ENCODE assay signal across 17 cellular contexts in genomic region chr12:56591961-56592360, GRCh38. TPM values are rescaled to one million over a fixed set of nuclear protein-coding genes. Genes with fewer than 3 reads are reported as not detected.
DNase-seq lines count a peak whose midpoint lies in the region; ATAC-seq and TF ChIP-seq lines count a peak whose summit lies in the region.
"Had no signal": no experiment of that assay in that cellular context is flagged by ENCODE, and none has a peak within 500 bp of the region (broad histone marks: within the 10 kb centered on the region; RNA-seq: fewer than 3 reads in every experiment).

No MANE protein-coding gene starts in this region.

- peak overlapping the region; percentile 70 to 90 (median 81) for H3K27ac ChIP-seq in tibial nerve
- H3K27ac ChIP-seq: tibial artery had no signal

- no peaks in the 10 kb centered on the region for H3K27me3 ChIP-seq in adipocyte (replicated peaks; ENCODE audit: control insufficient read depth, insufficient read depth, low read length)
- H3K27me3 ChIP-seq in tibial nerve = no peaks in the 10 kb centered on the region
- H3K27me3 ChIP-seq: tibial artery had no signal

- TF ChIP-seq EP300 in tibial nerve (IDR thresholded peaks at IDR 0.05) = peak; percentile 20 to 70

- peaks cover 48% of the 10 kb centered on the region for H3K36me3 ChIP-seq in adipocyte (ENCODE audit: control insufficient read depth, insufficient read depth, low read length, severe bottlenecking)
- H3K36me3 ChIP-seq in tibial nerve = peaks cover 0 to 40% (median 8%) of the 10 kb centered on the region in 3 donors

- H3K9ac ChIP-seq in adipocyte (ENCODE audit: low read length) = no peak overlapping the region

- intact Hi-C loops in activated CD4-positive, alpha-beta T cell treated with anti-CD3 and anti-CD28 coated beads for 36 hours (cut with DNase I, micrococcal nuclease) = no loop called here

- no peak for ATAC-seq in activated naive CD8-positive, alpha-beta T cell treated with anti-CD3 and anti-CD28 coated beads, Interleukin-2, amount 50 U/mL, for 24 hours
- no peak for ATAC-seq in activated CD4-positive, alpha-beta T cell treated with anti-CD3 and anti-CD28 coated beads for 36 hours
- no peak for ATAC-seq in HG03442 (IDR thresholded peaks at IDR 0.05; ENCODE audit: unreplicated experiment)
- no peak for ATAC-seq in HG02852 (IDR thresholded peaks at IDR 0.05; ENCODE audit: unreplicated experiment)
- ATAC-seq: left lobe of liver, natural killer cell, right cardiac atrium had no signal

- no peak for DNase-seq in activated naive CD8-positive, alpha-beta T cell treated with anti-CD3 and anti-CD28 coated beads for 36 hours
- DNase-seq in activated naive CD8-positive, alpha-beta T cell treated with anti-CD3 and anti-CD28 coated beads, Interleukin-2, amount 50 U/mL, for 24 hours = no peak
- DNase-seq in adipocyte (ENCODE audit: low read depth) (peak; percentile 48), medulla oblongata (ENCODE audit: extremely low spot score) (peak; percentile 33), tibial nerve (ENCODE audit: low spot score in 2 of 2) (no peak)
- no peak for DNase-seq in activated CD4-positive, alpha-beta T cell treated with anti-CD3 and anti-CD28 coated beads for 36 hours
- DNase-seq: activated CD4-positive, alpha-beta T cell treated with anti-CD3 and anti-CD28 coated beads, Interleukin-2, amount 10 ng/mL, durations not matched to agents 7 days and 5 days; activated T-cell treated with anti-CD3 and anti-CD28 coated beads, Interleukin-2, amount 50 U/mL, for 48 hours; dermis blood vessel endothelial cell; natural killer cell; right cardiac atrium; stimulated activated CD4-positive, alpha-beta T cell treated with anti-CD3 and anti-CD28 coated beads, Interleukin-2, amount 100 ng/mL, for 48 hours; T-helper 9 cell; tibial artery had no signal

- CTCF ChIA-PET in activated CD4-positive, alpha-beta T cell treated with anti-CD3 and anti-CD28 coated beads for 36 hours (lab: Charles Lee) = interaction anchor here (0.9 to 7.1 kb wide), 7 partner anchors 11 to 77 kb away, joined by 3 to 69 read pairs (median 4); no protein-coding TSS in a partner anchor

- H3K4me3 ChIP-seq in adipocyte (ENCODE audit: low read length) (no peak overlapping the region), tibial nerve (no peak overlapping the region)
- H3K4me3 ChIP-seq: tibial artery had no signal

- H3K9me3 ChIP-seq in adipocyte (ENCODE audit: control insufficient read depth, low read length) = no peaks in the 10 kb centered on the region
- no peaks in the 10 kb centered on the region for H3K9me3 ChIP-seq in tibial nerve
- H3K9me3 ChIP-seq: tibial artery had no signal

- no peak overlapping the region for H3K4me3 Mint-ChIP-seq in activated naive CD8-positive, alpha-beta T cell treated with anti-CD3 and anti-CD28 coated beads for 36 hours
- H3K4me3 Mint-ChIP-seq in activated naive CD8-positive, alpha-beta T cell treated with anti-CD3 and anti-CD28 coated beads, Interleukin-2, amount 50 U/mL, for 24 hours = no peak overlapping the region
- H3K4me3 Mint-ChIP-seq in activated CD4-positive, alpha-beta T cell treated with anti-CD3 and anti-CD28 coated beads for 36 hours = no peak overlapping the region
- H3K4me3 Mint-ChIP-seq: activated CD4-positive, alpha-beta T cell treated with anti-CD3 and anti-CD28 coated beads, Interleukin-2, amount 10 ng/mL, durations not matched to agents 7 days and 5 days; natural killer cell had no signal

- TF ChIP-seq CTCF in tibial nerve (IDR thresholded peaks at IDR 0.05) = no peak

- POLR2A ChIA-PET in activated CD4-positive, alpha-beta T cell treated with anti-CD3 and anti-CD28 coated beads for 36 hours (lab: Charles Lee) = interaction anchor here (0.8 kb wide), 1 partner anchor 144 kb away, joined by 4 read pairs; no protein-coding TSS in a partner anchor

- peaks cover 1% of the 10 kb centered on the region for H3K36me3 Mint-ChIP-seq in activated naive CD8-positive, alpha-beta T cell treated with anti-CD3 and anti-CD28 coated beads for 36 hours
- H3K36me3 Mint-ChIP-seq in activated naive CD8-positive, alpha-beta T cell treated with anti-CD3 and anti-CD28 coated beads, Interleukin-2, amount 50 U/mL, for 24 hours (ENCODE audit: low read depth) = peaks cover 4% of the 10 kb centered on the region
- H3K36me3 Mint-ChIP-seq in activated CD4-positive, alpha-beta T cell treated with anti-CD3 and anti-CD28 coated beads for 36 hours (ENCODE audit: low read depth) = peaks cover 3% of the 10 kb centered on the region

- peak overlapping the region; percentile 41 for H3K27ac Mint-ChIP-seq in activated naive CD8-positive, alpha-beta T cell treated with anti-CD3 and anti-CD28 coated beads for 36 hours
- no peak overlapping the region for H3K27ac Mint-ChIP-seq in activated naive CD8-positive, alpha-beta T cell treated with anti-CD3 and anti-CD28 coated beads, Interleukin-2, amount 50 U/mL, for 24 hours
- H3K27ac Mint-ChIP-seq in activated CD4-positive, alpha-beta T cell treated with anti-CD3 and anti-CD28 coated beads for 36 hours = no peak overlapping the region
- H3K27ac Mint-ChIP-seq: activated CD4-positive, alpha-beta T cell treated with anti-CD3 and anti-CD28 coated beads, Interleukin-2, amount 10 ng/mL, durations not matched to agents 7 days and 5 days; natural killer cell had no signal

- H3K4me1 Mint-ChIP-seq in activated naive CD8-positive, alpha-beta T cell treated with anti-CD3 and anti-CD28 coated beads for 36 hours = peaks cover 6% of the 10 kb centered on the region
- H3K4me1 Mint-ChIP-seq in activated naive CD8-positive, alpha-beta T cell treated with anti-CD3 and anti-CD28 coated beads, Interleukin-2, amount 50 U/mL, for 24 hours = peaks cover 3% of the 10 kb centered on the region
- H3K4me1 Mint-ChIP-seq in activated CD4-positive, alpha-beta T cell treated with anti-CD3 and anti-CD28 coated beads for 36 hours = no peaks in the 10 kb centered on the region

- no peaks in the 10 kb centered on the region for H3K9me3 Mint-ChIP-seq in activated naive CD8-positive, alpha-beta T cell treated with anti-CD3 and anti-CD28 coated beads for 36 hours
- H3K9me3 Mint-ChIP-seq in activated naive CD8-positive, alpha-beta T cell treated with anti-CD3 and anti-CD28 coated beads, Interleukin-2, amount 50 U/mL, for 24 hours = no peaks in the 10 kb centered on the region
- H3K9me3 Mint-ChIP-seq in activated CD4-positive, alpha-beta T cell treated with anti-CD3 and anti-CD28 coated beads for 36 hours (ENCODE audit: low read depth) = no peaks in the 10 kb centered on the region
- H3K9me3 Mint-ChIP-seq: activated CD4-positive, alpha-beta T cell treated with anti-CD3 and anti-CD28 coated beads, Interleukin-2, amount 10 ng/mL, durations not matched to agents 7 days and 5 days; natural killer cell had no signal

- no peaks in the 10 kb centered on the region for H3K27me3 Mint-ChIP-seq in activated naive CD8-positive, alpha-beta T cell treated with anti-CD3 and anti-CD28 coated beads for 36 hours
- no peaks in the 10 kb centered on the region for H3K27me3 Mint-ChIP-seq in activated naive CD8-positive, alpha-beta T cell treated with anti-CD3 and anti-CD28 coated beads, Interleukin-2, amount 50 U/mL, for 24 hours
- H3K27me3 Mint-ChIP-seq in activated CD4-positive, alpha-beta T cell treated with anti-CD3 and anti-CD28 coated beads for 36 hours = no peaks in the 10 kb centered on the region
- H3K27me3 Mint-ChIP-seq: activated CD4-positive, alpha-beta T cell treated with anti-CD3 and anti-CD28 coated beads, Interleukin-2, amount 10 ng/mL, durations not matched to agents 7 days and 5 days had no signal

- TF ChIP-seq POLR2A in tibial nerve (IDR thresholded peaks at IDR 0.05) = peak in 1 of 2 donors; percentile 28

- H3K4me1 ChIP-seq in adipocyte (ENCODE audit: control insufficient read depth, insufficient read depth, low read length) (peaks cover 23% of the 10 kb centered on the region), tibial nerve (peaks cover 0 to 78% (median 32%) of the 10 kb centered on the region in 4 donors)

RNA-seq across cellular contexts. Expression of gene BAZ2A, which starts 38.2 kb away (rescaled TPM):
- 10 to 100 TPM; 65.4 to 65.8 TPM for total RNA-seq in activated naive CD8-positive, alpha-beta T cell treated with anti-CD3 and anti-CD28 coated beads for 36 hours
- total RNA-seq in tibial nerve = 100 to 1,000 TPM; 117 to 178 (median 159) TPM
- 100 to 1,000 TPM in 1 of 2 experiments, 10 to 100 TPM in 1; 79.4 to 129 TPM for total RNA-seq in activated CD4-positive, alpha-beta T cell treated with anti-CD3 and anti-CD28 coated beads for 36 hours

RNA-seq across cellular contexts. Expression of gene ATP5F1B, which starts 53.8 kb away (rescaled TPM):
- total RNA-seq in activated naive CD8-positive, alpha-beta T cell treated with anti-CD3 and anti-CD28 coated beads for 36 hours = 1,000 to 10,000 TPM in 1 of 2 experiments, 100 to 1,000 TPM in 1; 996 to 1,010 TPM
- total RNA-seq in tibial nerve = 100 to 1,000 TPM; 293 to 326 (median 296) TPM
- 100 to 1,000 TPM; 756 to 818 TPM for total RNA-seq in activated CD4-positive, alpha-beta T cell treated with anti-CD3 and anti-CD28 coated beads for 36 hours

Comparison
In these comparisons a context has a peak if more than half of its experiments do, and no peak if none do; other contexts are left out.
1. DNase-seq: peak in adipocyte (single experiment) and medulla oblongata (single experiment); none in activated naive CD8-positive, alpha-beta T cell treated with anti-CD3 and anti-CD28 coated beads for 36 hours (single experiment), activated naive CD8-positive, alpha-beta T cell treated with anti-CD3 and anti-CD28 coated beads, Interleukin-2, amount 50 U/mL, for 24 hours (single experiment), tibial nerve (0 of 2) and activated CD4-positive, alpha-beta T cell treated with anti-CD3 and anti-CD28 coated beads for 36 hours (single experiment).